ENCODE assay signal across 7 cellular contexts in genomic region chr5:41547991-41548390, GRCh38. TPM values are rescaled to one million over a fixed set of nuclear protein-coding genes. Genes with fewer than 3 reads are reported as not detected.
"Had no signal": no experiment of that assay in that cellular context is flagged by ENCODE, and none has a peak within 500 bp of the region (broad histone marks: within the 10 kb centered on the region; RNA-seq: fewer than 3 reads in every experiment).

No MANE protein-coding gene starts in this region.

- DNase-seq: IMR-90 had no signal

- ATAC-seq: HepG2, K562 had no signal

- H3K27ac ChIP-seq: HL-60 had no signal

- H3K4me3 ChIP-seq: K562 had no signal

RNA-seq across cellular contexts. Expression of gene PLCXD3, which starts 37.6 kb away (rescaled TPM):
- total RNA-seq: HepG2, HT-29, HT1080, K562 had no signal
- polyA plus RNA-seq: HepG2, IgD-negative memory B cell, K562 had no signal
